1 cellular context compared by ENCODE assay signal in the genomic region with DNA sequence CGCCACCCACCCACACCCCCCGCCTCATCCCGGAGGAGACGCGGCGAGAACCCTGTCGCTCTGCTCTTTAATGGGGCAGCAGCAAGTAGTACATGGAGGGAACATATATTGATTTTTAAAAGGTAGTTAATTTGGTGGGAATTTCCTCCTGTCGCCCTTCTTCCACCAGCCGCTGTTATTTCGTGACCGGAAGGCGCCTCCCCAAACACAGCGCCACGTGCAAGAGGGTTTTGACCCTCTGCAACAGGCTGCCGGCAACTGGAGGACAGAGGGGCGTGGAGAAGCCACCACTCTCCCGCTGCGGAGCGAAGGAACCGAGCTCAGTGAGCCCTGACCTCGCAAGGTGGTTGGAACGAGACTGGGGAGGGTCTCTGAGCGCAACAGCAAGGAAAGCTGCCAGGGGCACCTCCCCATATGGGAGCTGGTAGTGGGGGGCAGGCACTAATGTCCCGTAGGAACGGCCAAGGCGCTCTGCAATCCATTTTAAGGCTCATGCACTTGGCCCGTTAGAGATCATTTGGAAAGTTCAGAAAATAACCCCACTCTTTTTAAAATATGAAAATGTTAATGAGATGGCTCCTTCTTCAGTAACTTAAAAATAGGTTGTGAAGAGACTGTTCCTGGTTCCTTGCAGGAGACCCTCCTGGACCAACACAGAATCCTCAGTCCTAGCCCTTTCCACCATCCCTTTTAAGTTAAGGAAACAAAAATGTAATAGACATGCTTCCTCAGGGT.
TF ChIP-seq lines count a peak whose summit lies in the region.

No MANE protein-coding gene starts in this region.

TF ChIP-seq in neural cell, 6 proteins besides CTCF, POLR2A, EP300 and RAD21:
- TF ChIP-seq EZH2 (IDR thresholded peaks at IDR 0.05; ENCODE audit: borderline replicate concordance, insufficient read depth, low read length, poor library complexity, severe bottlenecking) (no peak), POLR2AphosphoS5 (IDR thresholded peaks at IDR 0.05) (no peak), SMC3 (conservative IDR thresholded peaks at IDR 0.05; ENCODE audit: poor library complexity) (no peak), MXI1 (conservative IDR thresholded peaks at IDR 0.05; ENCODE audit: poor library complexity, severe bottlenecking) (no peak), TAF1 (IDR thresholded peaks at IDR 0.05; ENCODE audit: low read depth) (no peak)
